Comparison of ENCODE assay signal across 27 cellular contexts in genomic region chrX:32524385-32524784, GRCh38.
DNase-seq lines count a peak whose midpoint lies in the region; ATAC-seq and TF ChIP-seq lines count a peak whose summit lies in the region.
"Had no signal": no experiment of that assay in that cellular context is flagged by ENCODE, and none has a peak within 500 bp of the region (broad histone marks: within the 10 kb centered on the region; RNA-seq: fewer than 3 reads in every experiment).

No MANE protein-coding gene starts in this region.

- no peak overlapping the region for H3K4me2 ChIP-seq in mammary epithelial cell (ENCODE audit: insufficient read depth, low read depth, low read length)
- H3K4me2 ChIP-seq: A549, PC-9 had no signal

- no peaks in the 10 kb centered on the region for H4K20me1 ChIP-seq in mammary epithelial cell (ENCODE audit: insufficient read depth, low read length)

- in situ Hi-C loops in mammary epithelial cell (cut with MboI; ENCODE audit: low sequenced_read_pairs in 2 of 2): no loop called here

- H3K36me3 ChIP-seq in mammary epithelial cell (ENCODE audit: insufficient read depth, low read length): no peaks in the 10 kb centered on the region
- H3K36me3 ChIP-seq: heart right ventricle, thyroid gland, vagina had no signal

- ATAC-seq in foreskin keratinocyte (no peak), HG03469 (IDR thresholded peaks at IDR 0.05; ENCODE audit: unreplicated experiment) (no peak)
- ATAC-seq: A549; activated T-cell treated with anti-CD3 and anti-CD28 coated beads, Interleukin-2, amount 50 U/mL, for 72 hours; left cardiac atrium; WTC11 had no signal

- BruUV-seq in mammary epithelial cell (replicated peaks; lab: Mats Ljungman, UMichigan): no TSS peak

- no peaks in the 10 kb centered on the region for H3K9me3 ChIP-seq in mammary epithelial cell (replicated peaks; ENCODE audit: insufficient read depth, low read length)
- H3K9me3 ChIP-seq: A549, heart right ventricle, thyroid gland, vagina had no signal

- H3K27ac ChIP-seq in mammary epithelial cell (ENCODE audit: insufficient read depth, low read depth, low read length) (no peak overlapping the region), foreskin keratinocyte (no peak overlapping the region)
- H3K27ac ChIP-seq: A549, heart right ventricle, PC-9, skin epidermis, thyroid gland, vagina had no signal

- H3K27me3 ChIP-seq in mammary epithelial cell (ENCODE audit: insufficient read depth, low read length): peaks cover 3% of the 10 kb centered on the region
- H3K27me3 ChIP-seq in foreskin keratinocyte: no peaks in the 10 kb centered on the region
- H3K27me3 ChIP-seq: heart right ventricle, thyroid gland, vagina had no signal

- no peak overlapping the region for H3K4me3 ChIP-seq in mammary epithelial cell (replicated peaks in 1 of 3; ENCODE audit: insufficient read depth in 1 of 3, low read depth in 2 of 3, low read length in 3 of 3)
- H3K4me3 ChIP-seq: A549, heart right ventricle, PC-9, skin epidermis, thyroid gland, vagina had no signal

- TF ChIP-seq CTCF in mammary epithelial cell (conservative IDR thresholded peaks at IDR 0.05 in 1 of 2, IDR thresholded peaks at IDR 0.05 in 1 of 2; ENCODE audit: extremely low read depth in 1 of 2, insufficient read depth in 1 of 2, low read depth in 1 of 2, low read length in 2 of 2) (no peak), foreskin keratinocyte (conservative IDR thresholded peaks at IDR 0.05) (no peak)

- no peak overlapping the region for H3K9ac ChIP-seq in mammary epithelial cell (ENCODE audit: insufficient read depth, low read length)

- DNase-seq in COLO829 (ENCODE audit: low spot score) (peak; percentile 68), NCI-H69 (lab: John Stamatoyannopoulos, UW) (peak; percentile 52), astrocyte of the hippocampus (ENCODE audit: low read depth, low spot score) (peak; percentile 0), midbrain (lab: John Stamatoyannopoulos, UW) (peak; percentile 20), mammary epithelial cell (no peak), foreskin keratinocyte (no peak)
- DNase-seq in activated CD8-positive, alpha-beta memory T cell treated with anti-CD3 and anti-CD28 coated beads, Interleukin-2, amount 50 U/mL, for 4 hours: no peak
- DNase-seq: activated CD4-positive, alpha-beta T cell treated with anti-CD3 and anti-CD28 coated beads, Interleukin-2, amount 50 U/mL, for 1 hour; activated naive CD4-positive, alpha-beta T cell treated with Interleukin-2 at 50 U/mL for 16 hours; activated T-cell treated with anti-CD3 and anti-CD28 coated beads, Interleukin-2, amount 50 U/mL, for 72 hours; AML-193; CD4-positive, alpha-beta memory T cell; effector CD4-positive, alpha-beta T cell; erythroblast; heart right ventricle; left cardiac atrium; NCI-H1105; NCI-H1930; PC-9; Right ventricle myocardium superior; SW 1271; thyroid gland had no signal

- no peaks in the 10 kb centered on the region for H3K4me1 ChIP-seq in mammary epithelial cell (ENCODE audit: insufficient read depth, low read length)
- H3K4me1 ChIP-seq in foreskin keratinocyte: no peaks in the 10 kb centered on the region
- H3K4me1 ChIP-seq: A549, thyroid gland, vagina had no signal

- 25% methylated on average over 2 of the region's 2 CpGs for WGBS in mammary epithelial cell (ENCODE audit: low coverage, missing lambda C conversion rate)

- CTCF ChIA-PET in mammary epithelial cell (lab: Charles Lee; ENCODE audit: low non-redundant PET): no interaction called here

- intact Hi-C loops in mammary epithelial cell (cut with micrococcal nuclease): no loop called here

- H3K79me2 ChIP-seq in mammary epithelial cell (ENCODE audit: insufficient read depth, low read length): no peaks in the 10 kb centered on the region

- H2AFZ ChIP-seq in mammary epithelial cell (ENCODE audit: low read depth, low read length): no peak overlapping the region
- H2AFZ ChIP-seq: PC-9 had no signal

- dilution Hi-C loops in mammary epithelial cell (cut with HindIII; ENCODE audit: low sequenced_read_pairs): no loop called here

Comparison
In these comparisons a context has a peak if more than half of its experiments do, and no peak if none do; other contexts are left out.
1. DNase-seq: peak in COLO829 (single experiment), NCI-H69 (single experiment), astrocyte of the hippocampus (single experiment) and midbrain (single experiment); none in activated CD8-positive, alpha-beta memory T cell treated with anti-CD3 and anti-CD28 coated beads, Interleukin-2, amount 50 U/mL, for 4 hours (single experiment), mammary epithelial cell (single experiment) and foreskin keratinocyte (0 of 2).